ENCODE assay signal across 30 cellular contexts in the genomic region with DNA sequence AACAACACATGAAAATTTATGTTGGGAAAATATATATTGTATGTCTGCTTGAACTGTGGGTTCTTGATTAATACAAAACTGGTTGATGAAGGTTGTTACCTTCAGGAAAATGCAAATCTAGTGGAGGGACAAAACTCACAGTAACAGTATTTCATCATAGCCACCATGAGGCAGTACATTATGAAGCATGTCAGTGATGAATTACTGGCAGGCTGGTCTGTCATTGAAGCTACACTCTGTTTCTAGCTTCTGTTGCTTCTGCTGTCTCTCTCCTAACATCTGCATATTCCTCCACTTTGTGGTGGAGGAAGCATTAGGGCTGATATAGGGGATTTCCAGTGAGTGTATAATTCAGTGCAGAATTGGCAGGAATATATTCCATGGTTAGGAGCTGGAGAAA. TPM values are rescaled to one million over a fixed set of nuclear protein-coding genes. Genes with fewer than 3 reads are reported as not detected.
"Had no signal": no experiment of that assay in that cellular context is flagged by ENCODE, and none has a peak within 500 bp of the region (broad histone marks: within the 10 kb centered on the region; RNA-seq: fewer than 3 reads in every experiment).

No MANE protein-coding gene starts in this region.

- DNase-seq: hypothalamus; immature natural killer cell; kidney; left ventricle myocardium inferior; mesendoderm; naive B cell; natural killer cell; nephron progenitor cell; ovary; right lobe of liver; stimulated activated CD4-positive, alpha-beta T cell treated with anti-CD3 and anti-CD28 coated beads, Interleukin-1b, Interleukin-23, amount 100 ng/mL, for 48 hours; stimulated activated CD4-positive, alpha-beta T cell treated with anti-CD3 and anti-CD28 coated beads, Interleukin-2, amount 100 ng/mL, for 48 hours; stimulated activated CD4-positive, alpha-beta T cell treated with anti-CD3 and anti-CD28 coated beads, Interleukin-4, amount 100 ng/mL, for 4 hours; stimulated activated CD8-positive, alpha-beta memory T cell treated with anti-CD3 and anti-CD28 coated beads, Interleukin-4, amount 100 ng/mL, for 48 hours; stimulated activated naive CD4-positive, alpha-beta T cell treated with Interleukin-2 at 50 U/mL for 16 hours; stimulated activated naive CD8-positive, alpha-beta T cell treated with anti-CD3 and anti-CD28 coated beads, Interleukin-15, amount 100 ng/mL, for 72 hours; substantia nigra; transverse colon; upper lobe of left lung had no signal

- H3K4me2 ChIP-seq: smooth muscle cell had no signal

- FAIRE-seq: islet of Langerhans, kidney had no signal

- H3K27ac ChIP-seq: left ventricle myocardium inferior, ovary, right atrium auricular region, right lobe of liver, transverse colon, upper lobe of left lung, vagina had no signal

- ATAC-seq: natural killer cell; right lobe of liver; stimulated activated memory B cell treated with anti-CD40 and anti-IgM and Interleukin-4, amounts not matched to agents 10 μg/mL and 1 μg/mL and 100 μg/mL, for 72 hours; stimulated activated naive CD8-positive, alpha-beta T cell treated with anti-CD3 and anti-CD28 coated beads, Interleukin-15, amount 100 ng/mL, for 72 hours had no signal

- H3K36me3 ChIP-seq: left ventricle myocardium inferior, ovary, right atrium auricular region, right lobe of liver, transverse colon, upper lobe of left lung, vagina had no signal

- H3K4me3 ChIP-seq: left ventricle myocardium inferior, lung, ovary, right atrium auricular region, right lobe of liver, smooth muscle cell, transverse colon, upper lobe of left lung, vagina had no signal

- H3K27me3 ChIP-seq: ovary, right atrium auricular region, upper lobe of left lung, vagina had no signal

- H3K9me3 ChIP-seq: left ventricle myocardium inferior, ovary, right atrium auricular region, right lobe of liver, transverse colon, upper lobe of left lung, vagina had no signal

- H3K4me1 ChIP-seq: left ventricle myocardium inferior, right atrium auricular region, right lobe of liver, transverse colon, upper lobe of left lung, vagina had no signal

RNA-seq across cellular contexts. Expression of gene RAB6D, which starts 44.2 kb away (rescaled TPM):
- total RNA-seq: left ventricle myocardium inferior, lower leg skin, mesothelial cell of epicardium, mononuclear cell, natural killer cell, pulmonary artery endothelial cell, right atrium auricular region, skeletal muscle tissue, smooth muscle cell, vagina had no signal
- polyA plus RNA-seq: ovary had no signal
